ENCODE assay signal across 29 cellular contexts in genomic region chr12:114420553-114420952, GRCh38. TPM values are rescaled to one million over a fixed set of nuclear protein-coding genes. Genes with fewer than 3 reads are reported as not detected.
DNase-seq lines count a peak whose midpoint lies in the region; ATAC-seq, FAIRE-seq and TF ChIP-seq lines count a peak whose summit lies in the region.
"Had no signal": no experiment of that assay in that cellular context is flagged by ENCODE, and none has a peak within 500 bp of the region (broad histone marks: within the 10 kb centered on the region; RNA-seq: fewer than 3 reads in every experiment).

No MANE protein-coding gene starts in this region.

- no peak overlapping the region for H4K5ac ChIP-seq in H1 (ENCODE audit: insufficient read length, low read depth, low read length)

- no peaks in the 10 kb centered on the region for H3K27me3 ChIP-seq in right cardiac atrium (ENCODE audit: control insufficient read depth, insufficient read depth)
- peaks cover 0 to 9% (median 0%) of the 10 kb centered on the region in 9 donors for H3K27me3 ChIP-seq in heart left ventricle
- peaks cover 14 to 38% (median 32%) of the 10 kb centered on the region in 4 experiments for H3K27me3 ChIP-seq in H1 (replicated peaks in 1 of 4; ENCODE audit: control insufficient read depth in 3 of 4, extremely low read depth in 1 of 4, insufficient read depth in 3 of 4, low read length in 3 of 4)
- peaks cover 100% of the 10 kb centered on the region for H3K27me3 ChIP-seq in neural progenitor cell

- no peak overlapping the region for H3K56ac ChIP-seq in H1 (replicated peaks; ENCODE audit: insufficient read length, low read depth, low read length)

- H3K9me3 ChIP-seq in right cardiac atrium (ENCODE audit: control insufficient read depth, low read length) (no peaks in the 10 kb centered on the region), heart left ventricle (no peaks in the 10 kb centered on the region), H1 (ENCODE audit: insufficient read depth in 2 of 2, low read depth in 1 of 2, low read length in 1 of 2) (no peaks in the 10 kb centered on the region), neural progenitor cell (ENCODE audit: low read depth) (no peaks in the 10 kb centered on the region), kidney (ENCODE audit: control insufficient read depth in 1 of 2, low read length in 2 of 2) (no peaks in the 10 kb centered on the region)
- H3K9me3 ChIP-seq: BE2C, BLaER1 had no signal

- H4K20me1 ChIP-seq in H1 (replicated peaks in 1 of 2; ENCODE audit: control insufficient read depth in 1 of 2, insufficient read depth in 2 of 2, low read length in 2 of 2) (peaks cover under 1 to 7% of the 10 kb centered on the region in 2 experiments), neural progenitor cell (ENCODE audit: low read depth) (peaks cover 17% of the 10 kb centered on the region)

- no peak for DNase-seq in right cardiac atrium
- DNase-seq in heart left ventricle = no peak
- DNase-seq in SK-MEL-5 (ENCODE audit: low read depth, low spot score) = peak; percentile 13
- no peak for DNase-seq in H1 (ENCODE audit: low read depth in 1 of 2, low spot score in 2 of 2)
- no peak for DNase-seq in neural progenitor cell (ENCODE audit: low spot score)
- no peak for DNase-seq in NCI-H524 treated with DMSO at 0.1 percent for 48 hours (lab: John Stamatoyannopoulos, UW)
- no peak for DNase-seq in kidney
- DNase-seq: 8988T; ACHN; BE2C; C1 segment of cervical spinal cord; CD4-positive, alpha-beta memory T cell; CD4-positive, CD25-positive, alpha-beta regulatory T cell; CD8-positive, alpha-beta memory T cell; COR-L47; DMS 273 treated with DMSO at 0.1 percent for 48 hours; DMS153; DMS53; DND-41; EL; GDM1 had no signal

- H3K4me1 Mint-ChIP-seq in neural progenitor cell = no peaks in the 10 kb centered on the region
- H3K4me1 Mint-ChIP-seq: CD14-positive monocyte; CD4-positive, alpha-beta memory T cell; CD4-positive, CD25-positive, alpha-beta regulatory T cell; CD8-positive, alpha-beta memory T cell had no signal

- in situ Hi-C loops in SK-MEL-5 (cut with HindIII; ENCODE audit: low pct_unique_long_range_greater_than_20kb, low sequenced_read_pairs) = loop anchor here (10.0 kb wide), 1 partner anchor 56 kb away; no protein-coding TSS in a partner anchor

- FAIRE-seq in H1 (lab: Jason Lieb, UNC) = no peak
- no peak for FAIRE-seq in kidney (lab: Jason Lieb, UNC)
- FAIRE-seq: A204.1, GM12878, GM12892, GM18507 had no signal

- no peak overlapping the region for H3K4ac ChIP-seq in H1 (replicated peaks; ENCODE audit: insufficient read length, low read depth, low read length)

- H3K9me3 Mint-ChIP-seq in neural progenitor cell = no peaks in the 10 kb centered on the region

- H3K27ac Mint-ChIP-seq in neural progenitor cell = no peak overlapping the region
- H3K27ac Mint-ChIP-seq: CD4-positive, alpha-beta memory T cell; CD4-positive, CD25-positive, alpha-beta regulatory T cell; CD8-positive, alpha-beta memory T cell had no signal

- POLR2A ChIA-PET in H1 (lab: Charles Lee; ENCODE audit: partially characterized antibody) = no interaction called here

- H3K4me3 ChIP-seq in right cardiac atrium (ENCODE audit: low read length) = no peak overlapping the region
- no peak overlapping the region for H3K4me3 ChIP-seq in heart left ventricle
- H3K4me3 ChIP-seq in H1 (ENCODE audit: extremely low read depth in 1 of 4, insufficient read depth in 2 of 4, low read depth in 3 of 4, low read length in 4 of 4) = no peak overlapping the region
- no peak overlapping the region for H3K4me3 ChIP-seq in neural progenitor cell
- no peak overlapping the region for H3K4me3 ChIP-seq in kidney (ENCODE audit: low read length in 2 of 2)
- H3K4me3 ChIP-seq: BLaER1, GM12878 had no signal

- H3K4me1 ChIP-seq in right cardiac atrium (ENCODE audit: control insufficient read depth, insufficient read depth, low read length) (peaks cover 9% of the 10 kb centered on the region), heart left ventricle (peaks cover 0 to 10% (median 0%) of the 10 kb centered on the region in 12 donors), H1 (replicated peaks in 1 of 4; ENCODE audit: control insufficient read depth in 3 of 4, insufficient read depth in 4 of 4, low read length in 3 of 4) (no peaks in the 10 kb centered on the region), neural progenitor cell (no peaks in the 10 kb centered on the region), kidney (ENCODE audit: control insufficient read depth in 1 of 2, insufficient read depth in 1 of 2, low read depth in 1 of 2, low read length in 2 of 2) (no peaks in the 10 kb centered on the region)
- H3K4me1 ChIP-seq: BE2C had no signal

- H3K14ac ChIP-seq in H1 (ENCODE audit: insufficient read length) = no peak overlapping the region

- H2BK15ac ChIP-seq in H1 (ENCODE audit: low read length) = no peak overlapping the region

- H3K79me1 ChIP-seq in H1 (ENCODE audit: low read depth, low read length) = no peaks in the 10 kb centered on the region

- no peak overlapping the region for H3K9ac ChIP-seq in H1 (replicated peaks in 1 of 4; ENCODE audit: extremely low read depth in 1 of 4, low read depth in 3 of 4, low read length in 3 of 4)
- no peak overlapping the region for H3K9ac ChIP-seq in neural progenitor cell
- no peak overlapping the region for H3K9ac ChIP-seq in kidney (ENCODE audit: low read length in 2 of 2)
- H3K9ac ChIP-seq: BLaER1 had no signal

- H2BK12ac ChIP-seq in H1 (ENCODE audit: low read depth, low read length) = no peak overlapping the region

- H3K23me2 ChIP-seq in H1 (ENCODE audit: low read depth, low read length) = no peaks in the 10 kb centered on the region

- H3K23ac ChIP-seq in H1 (ENCODE audit: insufficient read length) = no peak overlapping the region

- no peak for TF ChIP-seq POLR2A in heart left ventricle (IDR thresholded peaks at IDR 0.05)
- no peak for TF ChIP-seq POLR2A in H1 (IDR thresholded peaks at IDR 0.05; ENCODE audit: control extremely low read depth in 1 of 2, low read depth in 2 of 2, low read length in 2 of 2)

- H3K18ac ChIP-seq in H1 (ENCODE audit: extremely low read depth, low read length) = no peak overlapping the region

- TF ChIP-seq RAD21 in H1 (IDR thresholded peaks at IDR 0.05 in 1 of 2, conservative IDR thresholded peaks at IDR 0.05 in 1 of 2; ENCODE audit: low read depth in 2 of 2, low read length in 2 of 2) = no peak

- H4K8ac ChIP-seq in H1 (ENCODE audit: extremely low read depth, insufficient read depth, low read length) = no peak overlapping the region

- H3K4me2 ChIP-seq in H1 (ENCODE audit: insufficient read depth in 1 of 2, low read depth in 2 of 2, low read length in 2 of 2) = no peak overlapping the region
- H3K4me2 ChIP-seq in neural progenitor cell = no peak overlapping the region
- H3K4me2 ChIP-seq: BLaER1 had no signal

- WGBS in right cardiac atrium = 53% methylated on average over 4 of the region's 4 CpGs
- WGBS in heart left ventricle, 4 donors = 75 to 85% (median 81%) methylated on average over 4 of the region's 4 CpGs
- WGBS in H1 (ENCODE audit: extremely low coverage in 1 of 2, insufficient coverage in 1 of 2, insufficient read length in 1 of 2, insufficient replicate concordance in 2 of 2, low coverage in 1 of 2, low lambda C conversion rate in 2 of 2, missing lambda C conversion rate in 1 of 2), 2 experiments = 81% methylated on average over 4 of the region's 4 CpGs; no CpG with 5 or more reads in 1 of the 2 experiments

- no peak for TF ChIP-seq CTCF in heart left ventricle (IDR thresholded peaks at IDR 0.05)
- TF ChIP-seq CTCF in VCaP (conservative IDR thresholded peaks at IDR 0.05) = no peak
- TF ChIP-seq CTCF in H1 (IDR thresholded peaks at IDR 0.05; ENCODE audit: control extremely low read depth in 1 of 3, insufficient read depth in 1 of 3, low read depth in 1 of 3, low read length in 3 of 3) = no peak
- TF ChIP-seq CTCF in neural progenitor cell (IDR thresholded peaks at IDR 0.05) = no peak
- no peak for TF ChIP-seq CTCF in kidney (IDR thresholded peaks at IDR 0.05; ENCODE audit: borderline replicate concordance, extremely low read depth, insufficient read depth)

- H3K27ac ChIP-seq in right cardiac atrium (ENCODE audit: low read length) (peak overlapping the region; percentile 60), heart left ventricle (no peak overlapping the region), VCaP (peak overlapping the region; percentile 30), H1 (ENCODE audit: low read depth, low read length) (no peak overlapping the region), neural progenitor cell (no peak overlapping the region), kidney (ENCODE audit: low read depth in 2 of 2, low read length in 2 of 2) (no peak overlapping the region)
- H3K27ac ChIP-seq: BLaER1 had no signal

- H4K91ac ChIP-seq in H1 (replicated peaks; ENCODE audit: insufficient read length, low read length) = no peak overlapping the region

- H3F3A ChIP-seq in neural progenitor cell (ENCODE audit: low read depth) = no peaks in the 10 kb centered on the region

- CTCF ChIA-PET in H1 (lab: Charles Lee; ENCODE audit: partially characterized antibody) = interaction anchor here (0.8 kb wide), 1 partner anchor 253 kb away, joined by 3 read pairs; no protein-coding TSS in a partner anchor

- no peak overlapping the region for H2BK20ac ChIP-seq in H1 (ENCODE audit: low read length)

- no peak for ATAC-seq in right cardiac atrium
- no peak for ATAC-seq in heart left ventricle
- ATAC-seq: GM12878 had no signal

- H3K4me3 Mint-ChIP-seq in neural progenitor cell = no peak overlapping the region
- H3K4me3 Mint-ChIP-seq: CD14-positive monocyte; CD4-positive, alpha-beta memory T cell; CD4-positive, CD25-positive, alpha-beta regulatory T cell; CD8-positive, alpha-beta memory T cell had no signal

- H2AK5ac ChIP-seq in H1 (ENCODE audit: low read depth, low read length) = no peak overlapping the region

- no peaks in the 10 kb centered on the region for H3K36me3 ChIP-seq in heart left ventricle
- no peaks in the 10 kb centered on the region for H3K36me3 ChIP-seq in H1 (ENCODE audit: control insufficient read depth in 2 of 4, insufficient read depth in 4 of 4, low read length in 3 of 4)
- H3K36me3 ChIP-seq in neural progenitor cell = no peaks in the 10 kb centered on the region
- H3K36me3 ChIP-seq in kidney (ENCODE audit: control insufficient read depth in 1 of 2, insufficient read depth in 2 of 2, low read length in 2 of 2) = no peaks in the 10 kb centered on the region
- H3K36me3 ChIP-seq: BE2C, BLaER1 had no signal

- H3K79me2 ChIP-seq in H1 (ENCODE audit: control insufficient read depth in 1 of 2, insufficient read depth in 2 of 2, low read length in 2 of 2) = no peaks in the 10 kb centered on the region
- H3K79me2 ChIP-seq in neural progenitor cell (ENCODE audit: low read depth) = no peaks in the 10 kb centered on the region

- no peak overlapping the region for H2BK5ac ChIP-seq in H1 (ENCODE audit: low read depth, low read length)

- peaks cover 48% of the 10 kb centered on the region for H3K27me3 Mint-ChIP-seq in neural progenitor cell (ENCODE audit: insufficient read depth, low read depth)

- H2AFZ ChIP-seq in H1 (ENCODE audit: low read length) = no peak overlapping the region
- H2AFZ ChIP-seq in neural progenitor cell (replicated peaks) = no peak overlapping the region

- no peak for TF ChIP-seq EP300 in H1 (IDR thresholded peaks at IDR 0.05; ENCODE audit: borderline replicate concordance in 1 of 2, low read depth in 2 of 2, low read length in 2 of 2)

- H2BK120ac ChIP-seq in H1 (replicated peaks; ENCODE audit: low read depth, low read length) = no peak overlapping the region

- no peaks in the 10 kb centered on the region for H3K36me3 Mint-ChIP-seq in neural progenitor cell
- H3K36me3 Mint-ChIP-seq: CD14-positive monocyte; CD4-positive, alpha-beta memory T cell; CD4-positive, CD25-positive, alpha-beta regulatory T cell; CD8-positive, alpha-beta memory T cell had no signal

- intact Hi-C loops in right cardiac atrium (cut with DNase I) = no loop called here
- intact Hi-C loops in heart left ventricle (cut with DNase I) = no loop called here
- intact Hi-C loops in kidney (cut with DNase I) = no loop called here

RNA-seq across cellular contexts. Expression of gene TBX5, which starts 14.6 kb away (rescaled TPM):
- total RNA-seq in right cardiac atrium (100 to 1,000 TPM; 181 to 275 (median 191) TPM), heart left ventricle (10 to 100 TPM; 33.6 to 74.5 (median 44.9) TPM), neural progenitor cell (ENCODE audit: low replicate concordance) (not detected in 2 replicates), kidney (not detected)
- polyA plus RNA-seq in right cardiac atrium (97.3 TPM), heart left ventricle (10 to 100 TPM in 1 of 2 donors, 1 to 10 TPM in 1; 8.1 to 21.3 TPM), H1 (2011; rRNA removed) (0.05 TPM in 1 of 2 replicates, not detected in the other), kidney (ENCODE audit: insufficient read depth, low read depth, low replicate concordance) (not detected)
- total RNA-seq in SK-MEL-5 (2014; rRNA removed; shearing (Covaris generic)) = not detected in 2 replicates
- polyA plus RNA-seq in SK-MEL-5 (2015; cell fraction: cytosol; rRNA removed) = 0.02 TPM in 1 of 2 replicates, not detected in the other
- not detected in 2 replicates for polyA plus RNA-seq in SK-MEL-5 (2015; cell fraction: nucleus; rRNA removed)
- total RNA-seq in H1 (2021; fragmentation: NEBNext Ultra II Directional; extraction: Animal tissue kit (Norgen Biotek cat#: 25700)) = 0.08 TPM in 1 of 2 replicates, not detected in the other
- polyA plus RNA-seq in H1 (2011; cell fraction: cytosol; rRNA removed) = not detected
- not detected for polyA plus RNA-seq in H1 (2011; cell fraction: nucleus; rRNA removed)
- 0.13 TPM in 1 of 4 replicates, not detected in the others for polyA plus RNA-seq in H1 (2012, experiment 1 of 2)
- not detected for polyA plus RNA-seq in H1 (2012, experiment 2 of 2)
- polyA plus RNA-seq in H1 (2013, experiment 1 of 2) = 0.08 TPM
- polyA plus RNA-seq in H1 (2013, experiment 2 of 2) = 0.09 TPM
- polyA minus RNA-seq in H1 (2011; rRNA and poly(A)+ RNA removed) = not detected in 2 replicates
- not detected for polyA minus RNA-seq in H1 (2011; cell fraction: cytosol; rRNA and poly(A)+ RNA removed)
- not detected for polyA minus RNA-seq in H1 (2011; cell fraction: nucleus; rRNA and poly(A)+ RNA removed)
- total RNA-seq: CD4-positive, alpha-beta memory T cell; CD4-positive, CD25-positive, alpha-beta regulatory T cell; CD8-positive, alpha-beta memory T cell; G401; GM12878 had no signal
- polyA plus RNA-seq: CD14-positive monocyte; CD4-positive, alpha-beta memory T cell; CD4-positive, CD25-positive, alpha-beta regulatory T cell; CD8-positive, alpha-beta memory T cell had no signal

Comparison
In these comparisons a context has a peak if more than half of its experiments do, and no peak if none do; other contexts are left out.
1. H3K27ac ChIP-seq: peak in right cardiac atrium (single experiment) and VCaP (single experiment); none in heart left ventricle (0 of 12), H1 (single experiment), neural progenitor cell (single experiment) and kidney (0 of 2).
2. RNA of gene TBX5, which starts 14.6 kb away (total RNA-seq): 181 to 275 TPM in right cardiac atrium and 33.6 to 74.5 TPM in heart left ventricle; 0.08 TPM in H1, not detected in kidney (single experiment), not detected in SK-MEL-5 and not detected in neural progenitor cell; every median in the first group is over 10 times any median in the second.